ENCODE assay signal across 8 cellular contexts in genomic region chr13:112688560-112689497, GRCh38. TPM values are rescaled to one million over a fixed set of nuclear protein-coding genes. Genes with fewer than 3 reads are reported as not detected.
DNase-seq lines count a peak whose midpoint lies in the region; ATAC-seq and TF ChIP-seq lines count a peak whose summit lies in the region.

No MANE protein-coding gene starts in this region.

- peaks cover 16% of the 10 kb centered on the region for H3K4me1 ChIP-seq in psoas muscle

- WGBS in psoas muscle, 3 donors: 32 to 44% (median 33%) methylated on average over 22 of the region's 22 CpGs

- H3K9me3 ChIP-seq in psoas muscle: no peaks in the 10 kb centered on the region

- TF ChIP-seq CTCF in psoas muscle (IDR thresholded peaks at IDR 0.05): no peak

- H3K27me3 ChIP-seq in psoas muscle (ENCODE audit: insufficient read depth in 3 of 3, low read length in 2 of 3): no peaks in the 10 kb centered on the region

- H3K27ac ChIP-seq in psoas muscle: peak overlapping the region; percentile 92

- DNase-seq in NCI-H526 treated with DMSO at 0.1 percent for 48 hours (lab: John Stamatoyannopoulos, UW) (peak; percentile 26), globus pallidus (ENCODE audit: low spot score) (peak; percentile 38), psoas muscle (no peak), middle frontal gyrus (ENCODE audit: extremely low spot score, low spot score) (no peak), DMS114 treated with DMSO at 0.1 percent for 48 hours (lab: John Stamatoyannopoulos, UW; ENCODE audit: unreplicated experiment) (no peak)
- DNase-seq in activated T-cell treated with anti-CD3 and anti-CD28 coated beads, Interleukin-2, amount 50 U/mL, for 48 hours: peak; percentile 79 to 82

- H3K4me3 ChIP-seq in psoas muscle: peak overlapping the region; percentile 96

- ATAC-seq in GM18502 (IDR thresholded peaks at IDR 0.05; ENCODE audit: poor library complexity, unreplicated experiment): peak; percentile 14
- ATAC-seq in psoas muscle: no peak
- no peak for ATAC-seq in HG02623 (IDR thresholded peaks at IDR 0.05; ENCODE audit: unreplicated experiment)

- intact Hi-C loops in psoas muscle (cut with DNase I): loop anchor here in 1 of 2 donors (5.0 kb wide), 1 partner anchor 47 kb away; no protein-coding TSS in a partner anchor

- no peaks in the 10 kb centered on the region for H3K36me3 ChIP-seq in psoas muscle (ENCODE audit: insufficient read depth in 1 of 2, low read depth in 1 of 2)

RNA-seq across cellular contexts. Expression of gene ATP11A, which starts 1.0 kb away (rescaled TPM):
- total RNA-seq in psoas muscle: 10 to 100 TPM; 26.4 to 48.6 (median 28.7) TPM
- polyA plus RNA-seq in psoas muscle: 10 to 100 TPM in 1 of 3 donors, 1 to 10 TPM in 2; 3.9 to 15.1 (median 5.6) TPM

Comparison
In these comparisons a context has a peak if more than half of its experiments do, and no peak if none do; other contexts are left out.
1. DNase-seq: peak in NCI-H526 treated with DMSO at 0.1 percent for 48 hours (single experiment), activated T-cell treated with anti-CD3 and anti-CD28 coated beads, Interleukin-2, amount 50 U/mL, for 48 hours (2 of 2) and globus pallidus (single experiment); none in psoas muscle (0 of 2), middle frontal gyrus (single experiment) and DMS114 treated with DMSO at 0.1 percent for 48 hours (single experiment).